ENCODE assay signal across 8 cellular contexts in genomic region chr4:132642196-132642817, GRCh38.
DNase-seq lines count a peak whose midpoint lies in the region; ATAC-seq and TF ChIP-seq lines count a peak whose summit lies in the region.

No MANE protein-coding gene starts in this region.

- H3K4me1 ChIP-seq in H9 (ENCODE audit: insufficient read depth, low read length): no peaks in the 10 kb centered on the region
- H3K4me1 ChIP-seq in adrenal gland (replicated peaks in 1 of 2): no peaks in the 10 kb centered on the region
- H3K4me1 ChIP-seq in CD4-positive, alpha-beta memory T cell (ENCODE audit: insufficient read depth, low read length): no peaks in the 10 kb centered on the region

- no peak overlapping the region for H2BK120ac ChIP-seq in H9 (ENCODE audit: low read depth, low read length, poor library complexity, severe bottlenecking)

- H3K56ac ChIP-seq in H9 (ENCODE audit: insufficient read length, low read depth, low read length): no peak overlapping the region

- H3K27ac ChIP-seq in H9 (ENCODE audit: insufficient read length, low read depth, low read length) (no peak overlapping the region), adrenal gland (no peak overlapping the region)
- no peak overlapping the region for H3K27ac ChIP-seq in CD4-positive, alpha-beta memory T cell (ENCODE audit: low read depth, low read length)

- H3K9ac ChIP-seq in H9 (ENCODE audit: extremely low read depth, insufficient read length, low read length): no peak overlapping the region

- H3T11ph ChIP-seq in H9 (ENCODE audit: low read length): no peak overlapping the region

- no peak overlapping the region for H4K5ac ChIP-seq in H9 (ENCODE audit: insufficient read length, low read depth, low read length)

- H3K14ac ChIP-seq in H9 (ENCODE audit: insufficient read depth, low read length): no peak overlapping the region

- no peak overlapping the region for H4K8ac ChIP-seq in H9 (replicated peaks; ENCODE audit: insufficient read length, low read depth, low read length)

- no peak overlapping the region for H2BK15ac ChIP-seq in H9 (ENCODE audit: low read depth, low read length)

- no peak overlapping the region for H2BK12ac ChIP-seq in H9 (ENCODE audit: insufficient read length, low read depth, low read length)

- TF ChIP-seq CTCF in H9 (conservative IDR thresholded peaks at IDR 0.05): peak; percentile 94
- peak; percentile 51 to 65 (median 60) for TF ChIP-seq CTCF in adrenal gland (IDR thresholded peaks at IDR 0.05)

- H3K36me3 ChIP-seq in adrenal gland (replicated peaks in 1 of 2): no peaks in the 10 kb centered on the region
- no peaks in the 10 kb centered on the region for H3K36me3 ChIP-seq in CD4-positive, alpha-beta memory T cell (ENCODE audit: insufficient read depth, low read length)

- no peak overlapping the region for H3K4ac ChIP-seq in H9 (ENCODE audit: low read depth, low read length)

- H3K23me2 ChIP-seq in H9 (ENCODE audit: insufficient read length, low read depth, low read length, poor library complexity, severe bottlenecking): no peaks in the 10 kb centered on the region

- no peaks in the 10 kb centered on the region for H3K79me1 ChIP-seq in H9 (ENCODE audit: insufficient read depth, low read depth, low read length, poor library complexity, severe bottlenecking)

- no peak for TF ChIP-seq POLR2A in adrenal gland (IDR thresholded peaks at IDR 0.05)

- POLR2A ChIA-PET in CD4-positive, alpha-beta memory T cell (lab: Charles Lee; ENCODE audit: partially characterized antibody): no interaction called here

- DNase-seq in EL: peak; percentile 15
- DNase-seq in H9: peak; percentile 55
- peak; percentile 17 for DNase-seq in NCI-H1694 treated with DMSO at 0.1 percent for 48 hours (lab: John Stamatoyannopoulos, UW)
- peak in 3 of 7 donors; percentile 9 to 28 (median 24) for DNase-seq in adrenal gland
- peak; percentile 44 for DNase-seq in iris pigment epithelial cell (ENCODE audit: low read depth)
- DNase-seq in T-helper 1 cell: no peak
- no peak for DNase-seq in CD4-positive, alpha-beta memory T cell

- no peaks in the 10 kb centered on the region for H3K79me2 ChIP-seq in H9 (ENCODE audit: insufficient read depth, low read length)

- no peak overlapping the region for H4K91ac ChIP-seq in H9 (ENCODE audit: insufficient read length, low read depth, low read length)

- no peak overlapping the region for H3K23ac ChIP-seq in H9 (ENCODE audit: insufficient read length, low read depth, low read length)

- no peak overlapping the region for H2AK5ac ChIP-seq in H9 (ENCODE audit: insufficient read length, low read length)

- H2BK5ac ChIP-seq in H9 (ENCODE audit: insufficient read length, low read length): no peak overlapping the region

- ATAC-seq in GM21447 (IDR thresholded peaks at IDR 0.05; ENCODE audit: unreplicated experiment): no peak

- H3K4me3 ChIP-seq in adrenal gland: no peak overlapping the region
- no peak overlapping the region for H3K4me3 ChIP-seq in CD4-positive, alpha-beta memory T cell (ENCODE audit: low read length in 2 of 2)

- no CpG with 5 or more reads among the region's 5 CpGs for WGBS in H9 (ENCODE audit: extremely low coverage, insufficient read length, low lambda C conversion rate)
- 15 to 22% (median 17%) methylated on average over 5 of the region's 5 CpGs for WGBS in adrenal gland, 4 donors

- peaks cover 3% of the 10 kb centered on the region in 2 experiments for H3K9me3 Mint-ChIP-seq in H9
- peaks cover under 1 to 23% (median 9%) of the 10 kb centered on the region in 8 donors for H3K9me3 Mint-ChIP-seq in CD4-positive, alpha-beta memory T cell

- no peaks in the 10 kb centered on the region for H3K27me3 ChIP-seq in H9 (ENCODE audit: insufficient read depth, low read length)
- no peaks in the 10 kb centered on the region for H3K27me3 ChIP-seq in adrenal gland
- no peaks in the 10 kb centered on the region for H3K27me3 ChIP-seq in CD4-positive, alpha-beta memory T cell (ENCODE audit: insufficient read depth, low read length)

- no peak overlapping the region for H3K18ac ChIP-seq in H9 (ENCODE audit: insufficient read length, low read depth, low read length)

- CTCF ChIA-PET in CD4-positive, alpha-beta memory T cell (lab: Charles Lee; ENCODE audit: partially characterized antibody): no interaction called here

- H3K4me2 ChIP-seq in H9 (ENCODE audit: insufficient read depth, insufficient read length, low read length): no peak overlapping the region

- peaks cover 4 to 5% of the 10 kb centered on the region in 2 experiments for H3K4me1 Mint-ChIP-seq in H9
- H3K4me1 Mint-ChIP-seq in CD4-positive, alpha-beta memory T cell: no peaks in the 10 kb centered on the region

- H2AFZ ChIP-seq in H9 (ENCODE audit: low read length): no peak overlapping the region

- H3K4me3 Mint-ChIP-seq in H9: no peak overlapping the region
- H3K4me3 Mint-ChIP-seq in CD4-positive, alpha-beta memory T cell: no peak overlapping the region

- peak overlapping the region; percentile 7 to 73 (median 67); a peak in 4 of 7 replicates for H3K27ac Mint-ChIP-seq in H9
- no peak overlapping the region for H3K27ac Mint-ChIP-seq in CD4-positive, alpha-beta memory T cell

- no peaks in the 10 kb centered on the region for H4K20me1 ChIP-seq in H9 (ENCODE audit: control insufficient read depth, insufficient read depth, insufficient read length)

- H3K9me3 ChIP-seq in H9 (ENCODE audit: control insufficient read depth, low read depth, low read length) (no peaks in the 10 kb centered on the region), adrenal gland (replicated peaks in 1 of 3) (no peaks in the 10 kb centered on the region)
- H3K9me3 ChIP-seq in CD4-positive, alpha-beta memory T cell (ENCODE audit: control insufficient read depth in 1 of 2, low read length in 2 of 2): no peaks in the 10 kb centered on the region

- intact Hi-C loops in adrenal gland (cut with DNase I): no loop called here
- intact Hi-C loops in CD4-positive, alpha-beta memory T cell (cut with micrococcal nuclease): no loop called here

- H3K36me3 Mint-ChIP-seq in H9 (ENCODE audit: insufficient read depth in 1 of 3, low read depth in 3 of 3): peaks cover under 1 to 7% (median 3%) of the 10 kb centered on the region in 3 experiments; a peak in 6 of 7 replicates
- peaks cover 0 to 3% of the 10 kb centered on the region in 2 donors for H3K36me3 Mint-ChIP-seq in CD4-positive, alpha-beta memory T cell

- H3K27me3 Mint-ChIP-seq in H9 (ENCODE audit: low read depth): no peaks in the 10 kb centered on the region
- H3K27me3 Mint-ChIP-seq in CD4-positive, alpha-beta memory T cell: no peaks in the 10 kb centered on the region

- no peak overlapping the region for H2BK20ac ChIP-seq in H9 (ENCODE audit: low read depth, low read length, poor library complexity, severe bottlenecking)

Comparison
In these comparisons a context has a peak if more than half of its experiments do, and no peak if none do; other contexts are left out.
1. DNase-seq: peak in EL (single experiment), H9 (single experiment), NCI-H1694 treated with DMSO at 0.1 percent for 48 hours (single experiment) and iris pigment epithelial cell (single experiment); none in T-helper 1 cell (0 of 5) and CD4-positive, alpha-beta memory T cell (0 of 5).
2. H3K27ac Mint-ChIP-seq: peak in H9 (3 of 3); none in CD4-positive, alpha-beta memory T cell (0 of 7).